Comparison of ENCODE assay signal across 1 cellular context in the genomic region with DNA sequence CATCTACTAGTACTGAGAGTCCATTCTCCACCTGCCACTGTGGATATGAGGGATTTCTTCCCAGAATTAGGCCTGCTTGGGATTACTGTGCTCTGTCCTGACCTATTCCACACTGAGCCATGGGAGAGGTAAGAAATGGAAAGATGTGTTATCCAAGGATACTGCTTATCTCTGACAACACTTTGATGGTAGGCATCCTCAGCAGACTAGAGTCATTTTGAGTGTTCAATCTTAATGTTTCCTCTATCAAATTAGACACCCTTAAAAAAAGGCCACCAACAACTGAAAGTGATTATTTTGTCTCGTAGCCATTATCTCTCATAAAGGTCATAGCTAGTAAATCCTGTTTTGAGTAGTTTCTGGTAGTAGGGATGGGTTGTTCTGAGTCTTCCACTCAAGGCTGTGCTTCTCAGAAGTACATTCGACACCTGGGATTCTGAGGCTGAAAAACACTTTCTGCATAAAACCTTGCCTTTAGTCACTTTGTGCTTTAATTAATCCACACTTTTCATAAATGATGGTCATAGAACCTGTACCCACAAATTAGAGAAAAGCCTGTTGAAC.
TF ChIP-seq lines count a peak whose summit lies in the region.

No MANE protein-coding gene starts in this region.

TF ChIP-seq in GM12891, 5 proteins besides CTCF, POLR2A, EP300 and RAD21:
- no peak for TF ChIP-seq POU2F2 (IDR thresholded peaks at IDR 0.05; ENCODE audit: low read depth, low read length)
- no peak for TF ChIP-seq TAF1 (IDR thresholded peaks at IDR 0.05; ENCODE audit: low read depth, low read length)
- TF ChIP-seq POLR2AphosphoS5 (IDR thresholded peaks at IDR 0.05; ENCODE audit: low read depth, low read length), result no peak
- no peak for TF ChIP-seq SPI1 (IDR thresholded peaks at IDR 0.05; ENCODE audit: low read depth, low read length)
- TF ChIP-seq PAX5 (IDR thresholded peaks at IDR 0.05; ENCODE audit: insufficient read depth, low read length, severe bottlenecking), result no peak
TF ChIP-seq in GM12891: peak in this region for 0.
